In the genomic region with DNA sequence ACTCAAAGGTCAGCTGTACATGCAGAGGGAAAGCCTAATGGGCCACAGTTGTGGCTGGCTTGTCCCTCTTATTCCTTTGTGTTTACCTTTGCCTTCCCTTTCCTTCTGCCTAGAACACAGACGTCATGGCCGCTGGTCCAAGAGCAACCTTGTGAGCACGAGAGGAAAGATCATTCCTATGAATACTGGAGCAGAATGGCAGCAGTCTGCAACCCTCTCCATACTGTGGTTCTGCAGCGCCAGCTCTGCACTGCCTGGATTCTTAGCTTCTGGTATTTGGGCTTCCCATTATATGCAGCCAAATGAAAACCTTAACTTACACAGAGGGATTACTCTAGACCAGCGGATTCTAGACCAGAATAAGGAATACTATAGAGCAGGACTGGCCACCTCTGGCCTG, we compare ENCODE assay signal across 18 cellular contexts.
"Had no signal": no experiment of that assay in that cellular context is flagged by ENCODE, and none has a peak within 500 bp of the region (broad histone marks: within the 10 kb centered on the region; RNA-seq: fewer than 3 reads in every experiment).

No MANE protein-coding gene starts in this region.

- H3K27me3 Mint-ChIP-seq: effector memory CD8-positive, alpha-beta T cell had no signal

- H3K4me3 ChIP-seq: coronary artery, esophagus squamous epithelium, gastrocnemius medialis, heart right ventricle, left lung, lower lobe of right lung had no signal

- H3K27ac ChIP-seq: coronary artery, esophagus squamous epithelium, gastrocnemius medialis, heart right ventricle, left lung, lower lobe of right lung had no signal

- H3K4me1 ChIP-seq: esophagus squamous epithelium, gastrocnemius medialis, heart right ventricle, left lung, lower lobe of right lung had no signal

- H3K9me3 Mint-ChIP-seq: effector memory CD8-positive, alpha-beta T cell; mesothelial cell of epicardium had no signal

- H3K9me3 ChIP-seq: esophagus squamous epithelium, gastrocnemius medialis, heart right ventricle, left lung, lower lobe of right lung had no signal

- H3K4me3 Mint-ChIP-seq: effector memory CD8-positive, alpha-beta T cell; mesothelial cell of epicardium had no signal

- H3K27me3 ChIP-seq: esophagus squamous epithelium, gastrocnemius medialis, heart right ventricle, left lung had no signal

- H3K4me1 Mint-ChIP-seq: mesothelial cell of epicardium had no signal

- H3K27ac Mint-ChIP-seq: mesothelial cell of epicardium had no signal

- DNase-seq: dermis blood vessel endothelial cell; effector CD8-positive, alpha-beta T cell; effector memory CD8-positive, alpha-beta T cell; esophagus squamous epithelium; foreskin fibroblast; foreskin melanocyte; gastrocnemius medialis; glutamatergic neuron; head of caudate nucleus; heart right ventricle; hippocampal formation; left cardiac atrium; left lung; left ventricle myocardium superior; lower lobe of right lung; mesenchymal stem cell had no signal
